Comparison of ENCODE assay signal across 13 cellular contexts in genomic region chr1:203133969-203134725, GRCh38. TPM values are rescaled to one million over a fixed set of nuclear protein-coding genes. Genes with fewer than 3 reads are reported as not detected.
DNase-seq lines count a peak whose midpoint lies in the region; ATAC-seq and TF ChIP-seq lines count a peak whose summit lies in the region.
"Had no signal": no experiment of that assay in that cellular context is flagged by ENCODE, and none has a peak within 500 bp of the region (broad histone marks: within the 10 kb centered on the region; RNA-seq: fewer than 3 reads in every experiment).

No MANE protein-coding gene starts in this region.

- no peaks in the 10 kb centered on the region for H4K20me1 ChIP-seq in PC-9 (ENCODE audit: insufficient read depth)

- no peak for TF ChIP-seq CTCF in PC-9 (conservative IDR thresholded peaks at IDR 0.05)
- TF ChIP-seq CTCF in spleen (IDR thresholded peaks at IDR 0.05 in 8 of 11, conservative IDR thresholded peaks at IDR 0.05 in 3 of 11) = no peak

- POLR2A ChIA-PET in PC-9 (lab: Charles Lee; ENCODE audit: unreplicated experiment) = interaction anchor here (0.6 kb wide), 1 partner anchor 1385 kb away, joined by 4 read pairs; no protein-coding TSS in a partner anchor

- H3K27me3 ChIP-seq in PC-9 (ENCODE audit: insufficient read depth, low read depth) = no peaks in the 10 kb centered on the region
- peaks cover 0 to 75% (median 4%) of the 10 kb centered on the region in 7 donors for H3K27me3 ChIP-seq in spleen (replicated peaks in 1 of 7)

- H2AFZ ChIP-seq in PC-9 = no peak overlapping the region

- 60 to 68% (median 62%) methylated on average over 12 of the region's 12 CpGs for WGBS in spleen, 5 donors

- ATAC-seq in HG03025 (IDR thresholded peaks at IDR 0.05; ENCODE audit: low FRiP score, unreplicated experiment) = no peak
- ATAC-seq: activated naive CD4-positive, alpha-beta T cell treated with anti-CD3 and anti-CD28 coated beads, Interleukin-2, amount 50 U/mL, for 72 hours had no signal

- H3K27ac ChIP-seq in PC-9 (peak overlapping the region; percentile 66), spleen (peak overlapping the region in 7 of 8 donors; percentile 29 to 67 (median 62))

- H3F3A ChIP-seq in PC-9 (ENCODE audit: insufficient read depth, low read depth) = peaks cover 69% of the 10 kb centered on the region

- CTCF ChIA-PET in PC-9 (lab: Charles Lee) = interaction anchor here (0.7 to 1.3 kb wide), 2 partner anchors 9 to 295 kb away, joined by 3 read pairs; no protein-coding TSS in a partner anchor

- no peak overlapping the region for H3K4me3 ChIP-seq in PC-9
- no peak overlapping the region for H3K4me3 ChIP-seq in spleen
- H3K4me3 ChIP-seq: HAP-1 had no signal

- no peaks in the 10 kb centered on the region for H3K9me3 ChIP-seq in PC-9 (ENCODE audit: insufficient read depth, low read depth)
- H3K9me3 ChIP-seq in spleen = no peaks in the 10 kb centered on the region
- H3K9me3 ChIP-seq: HAP-1 had no signal

- peaks cover 24% of the 10 kb centered on the region for H3K79me2 ChIP-seq in PC-9 (ENCODE audit: low read depth)

- intact Hi-C loops in PC-9 (cut with micrococcal nuclease; ENCODE audit: unreplicated experiment) (loop anchor here (2.0 kb wide), 1 partner anchor 19 kb away; no protein-coding TSS in a partner anchor), head of caudate nucleus (cut with DNase I) (no loop called here), spleen (cut with DNase I; ENCODE audit: low total_unique reads) (no loop called here)

- H3K4me2 ChIP-seq in PC-9 = peak overlapping the region; percentile 51

- DNase-seq in NCI-H2227 (lab: John Stamatoyannopoulos, UW; ENCODE audit: unreplicated experiment) (peak; percentile 21), NCI-H2227 treated with DMSO at 0.1 percent for 48 hours (lab: John Stamatoyannopoulos, UW) (no peak), PC-9 (peak; percentile 34 to 75), head of caudate nucleus (peak in 32 of 42 donors; percentile 51 to 94 (median 72)), spleen (no peak), activated T-cell treated with anti-CD3 and anti-CD28 coated beads for 4 hours (no peak), hepatic stellate cell (ENCODE audit: low spot score) (no peak)
- DNase-seq: 8988T; activated CD4-positive, alpha-beta T cell treated with anti-CD3 and anti-CD28 coated beads for 48 hours; NCI-H1417 treated with DMSO at 0.1 percent for 48 hours had no signal

- H3K9me2 ChIP-seq in PC-9 (ENCODE audit: insufficient read depth) = no peaks in the 10 kb centered on the region

- no peak for TF ChIP-seq POLR2A in spleen (IDR thresholded peaks at IDR 0.05)

- peaks cover 73% of the 10 kb centered on the region for H3K4me1 ChIP-seq in PC-9 (replicated peaks; ENCODE audit: insufficient read depth)
- peaks cover 3 to 34% (median 17%) of the 10 kb centered on the region in 6 donors for H3K4me1 ChIP-seq in spleen
- H3K4me1 ChIP-seq: HAP-1 had no signal

- peaks cover 5% of the 10 kb centered on the region; the same call in 1 of the 2 replicates for H3K36me3 ChIP-seq in PC-9 (ENCODE audit: low read depth)
- no peaks in the 10 kb centered on the region for H3K36me3 ChIP-seq in spleen
- H3K36me3 ChIP-seq: HAP-1 had no signal

- no TSS peak for BruUV-seq in PC-9 (replicated peaks; lab: Mats Ljungman, UMichigan)

RNA-seq across cellular contexts. Expression of gene ADORA1, which starts 6.6 kb away (rescaled TPM):
- 5.9 and 8.3 TPM in 2 replicates for total RNA-seq in PC-9 (2021)
- 10 to 100 TPM in 3 of 7 donors, 1 to 10 TPM in 4; 3.7 to 13.5 (median 8.5) TPM for total RNA-seq in spleen
- polyA plus RNA-seq in spleen = 1 to 10 TPM in 2 of 3 donors, under 1 TPM in 1; 0.37 to 3.2 (median 1.0) TPM
- total RNA-seq: activated naive CD4-positive, alpha-beta T cell treated with anti-CD3 and anti-CD28 coated beads, Interleukin-2, amount 50 U/mL, for 72 hours had no signal

RNA-seq across cellular contexts. Expression of gene MYBPH, which starts 41.5 kb away (rescaled TPM):
- total RNA-seq in PC-9 (2021) (not detected in 2 replicates), spleen (1 to 10 TPM in 1 of 7 donors, under 1 TPM in 3, not detected in 3; 0.32 to 2.7 (median 0.74) TPM)
- polyA plus RNA-seq in spleen = under 1 TPM; 0.09 to 0.23 (median 0.22) TPM
- total RNA-seq: activated naive CD4-positive, alpha-beta T cell treated with anti-CD3 and anti-CD28 coated beads, Interleukin-2, amount 50 U/mL, for 72 hours had no signal

RNA-seq across cellular contexts. Expression of gene MYOG, which starts 48.3 kb away (rescaled TPM):
- total RNA-seq in PC-9 (2021) = not detected in 2 replicates
- total RNA-seq in spleen = not detected
- polyA plus RNA-seq in spleen = not detected
- total RNA-seq: activated naive CD4-positive, alpha-beta T cell treated with anti-CD3 and anti-CD28 coated beads, Interleukin-2, amount 50 U/mL, for 72 hours had no signal

RNA-seq across cellular contexts. Expression of gene CHI3L1, which starts 52.4 kb away (rescaled TPM):
- total RNA-seq in PC-9 (2021) (not detected in 2 replicates), spleen (10 to 100 TPM in 4 of 7 donors, 1 to 10 TPM in 3; 7.1 to 41.2 (median 15.2) TPM)
- 10 to 100 TPM in 2 of 3 donors, 1 to 10 TPM in 1; 2.7 to 40.8 (median 15.7) TPM for polyA plus RNA-seq in spleen

Comparison
In these comparisons a context has a peak if more than half of its experiments do, and no peak if none do; other contexts are left out.
1. DNase-seq: peak in NCI-H2227 (single experiment), PC-9 (2 of 2) and head of caudate nucleus (32 of 42); none in NCI-H2227 treated with DMSO at 0.1 percent for 48 hours (single experiment), spleen (single experiment), activated T-cell treated with anti-CD3 and anti-CD28 coated beads for 4 hours (single experiment) and hepatic stellate cell (single experiment).